ENCODE assay signal across 26 cellular contexts in genomic region chr3:42729404-42730145, GRCh38. TPM values are rescaled to one million over a fixed set of nuclear protein-coding genes. Genes with fewer than 3 reads are reported as not detected.
DNase-seq lines count a peak whose midpoint lies in the region; ATAC-seq and TF ChIP-seq lines count a peak whose summit lies in the region.
"Had no signal": no experiment of that assay in that cellular context is flagged by ENCODE, and none has a peak within 500 bp of the region (broad histone marks: within the 10 kb centered on the region; RNA-seq: fewer than 3 reads in every experiment).

No MANE protein-coding gene starts in this region.

- intact Hi-C loops in right cardiac atrium (cut with DNase I): no loop called here
- intact Hi-C loops in esophagus squamous epithelium (cut with DNase I): no loop called here

- H3K27me3 ChIP-seq in right cardiac atrium (ENCODE audit: control insufficient read depth, insufficient read depth): no peaks in the 10 kb centered on the region
- H3K27me3 ChIP-seq in esophagus squamous epithelium: no peaks in the 10 kb centered on the region
- H3K27me3 ChIP-seq: neutrophil, stomach had no signal

- DNase-seq in choroid plexus epithelial cell (ENCODE audit: low read depth): peak; percentile 10
- peak in 2 of 3 donors; percentile 68 to 74 for DNase-seq in right cardiac atrium
- DNase-seq in substantia nigra (lab: John Stamatoyannopoulos, UW): no peak
- DNase-seq in esophagus squamous epithelium (lab: John Stamatoyannopoulos, UW): no peak
- no peak for DNase-seq in RWPE1 (ENCODE audit: low spot score)
- no peak for DNase-seq in retina
- no peak for DNase-seq in T-helper 2 cell
- DNase-seq: activated CD4-positive, alpha-beta T cell treated with anti-CD3 and anti-CD28 coated beads, Interleukin-2, amount 50 U/mL, for 4 hours; activated naive CD4-positive, alpha-beta T cell; EL; hippocampal formation; KG1; NCI-H1436 treated with DMSO at 0.1 percent for 48 hours; NCI-H524 treated with DMSO at 0.1 percent for 48 hours; stomach; T1000 had no signal

- peak overlapping the region; percentile 26 for H3K27ac ChIP-seq in right cardiac atrium (ENCODE audit: low read length)
- H3K27ac ChIP-seq in substantia nigra (ENCODE audit: low read depth, low read length, poor library complexity, severe bottlenecking): peak overlapping the region; percentile 100
- no peak overlapping the region for H3K27ac ChIP-seq in esophagus squamous epithelium
- H3K27ac ChIP-seq in RWPE1: no peak overlapping the region
- H3K27ac ChIP-seq: neutrophil, stomach had no signal

- no peaks in the 10 kb centered on the region for H3K4me1 Mint-ChIP-seq in IgD-negative memory B cell

- peaks cover 3% of the 10 kb centered on the region for H3K36me3 Mint-ChIP-seq in IgD-negative memory B cell
- H3K36me3 Mint-ChIP-seq: CD14-positive monocyte, WTC11 had no signal

- no peaks in the 10 kb centered on the region for H3K9me3 ChIP-seq in right cardiac atrium (ENCODE audit: control insufficient read depth, low read length)
- no peaks in the 10 kb centered on the region for H3K9me3 ChIP-seq in esophagus squamous epithelium
- H3K9me3 ChIP-seq: neutrophil, stomach had no signal

- TF ChIP-seq POLR2A in esophagus squamous epithelium (IDR thresholded peaks at IDR 0.05): no peak

- TF ChIP-seq CTCF in choroid plexus epithelial cell (conservative IDR thresholded peaks at IDR 0.05; ENCODE audit: low read depth, low read length) (no peak), esophagus squamous epithelium (IDR thresholded peaks at IDR 0.05) (no peak), RWPE1 (conservative IDR thresholded peaks at IDR 0.05; ENCODE audit: low read depth) (no peak)

- peak overlapping the region in 2 of 3 donors; percentile 22 to 42 for H3K27ac Mint-ChIP-seq in IgD-negative memory B cell
- H3K27ac Mint-ChIP-seq: CD14-positive monocyte, WTC11 had no signal

- H3K9me3 Mint-ChIP-seq in IgD-negative memory B cell: no peaks in the 10 kb centered on the region

- WGBS in right cardiac atrium: 62% methylated on average over 6 of the region's 6 CpGs
- WGBS in esophagus squamous epithelium, 2 donors: 33 to 53% methylated on average over 6 of the region's 6 CpGs

- POLR2A ChIA-PET in RWPE1 (lab: Yijun Ruan, JAX; ENCODE audit: low non-redundant PET): no interaction called here

- H3K4me3 ChIP-seq in choroid plexus epithelial cell (ENCODE audit: low read depth, low read length) (no peak overlapping the region), right cardiac atrium (ENCODE audit: low read length) (no peak overlapping the region), esophagus squamous epithelium (no peak overlapping the region)
- H3K4me3 ChIP-seq: stomach had no signal

- H3K36me3 ChIP-seq in esophagus squamous epithelium: no peaks in the 10 kb centered on the region
- H3K36me3 ChIP-seq: neutrophil, stomach had no signal

- peaks cover 10% of the 10 kb centered on the region for H3K4me1 ChIP-seq in right cardiac atrium (ENCODE audit: control insufficient read depth, insufficient read depth, low read length)
- H3K4me1 ChIP-seq in esophagus squamous epithelium: peaks cover 0 to 20% (median 0%) of the 10 kb centered on the region in 3 donors
- H3K4me1 ChIP-seq: stomach had no signal

- CTCF ChIA-PET in RWPE1 (lab: Yijun Ruan, JAX): interaction anchor here (0.6 kb wide), 1 partner anchor 15 kb away, joined by 3 read pairs; no protein-coding TSS in a partner anchor

- H3K4me3 Mint-ChIP-seq in IgD-negative memory B cell: no peak overlapping the region
- H3K4me3 Mint-ChIP-seq: CD14-positive monocyte, WTC11 had no signal

- H3K27me3 Mint-ChIP-seq in IgD-negative memory B cell: no peaks in the 10 kb centered on the region

- peak in 1 of 2 donors; percentile 68 for ATAC-seq in right cardiac atrium
- ATAC-seq: WTC11 had no signal

RNA-seq across cellular contexts. Expression of gene HHATL, which starts 27.0 kb away (rescaled TPM):
- polyA plus RNA-seq in IgD-negative memory B cell: not detected
- total RNA-seq in right cardiac atrium: 100 to 1,000 TPM; 480 to 768 (median 570) TPM
- 622 TPM for polyA plus RNA-seq in right cardiac atrium
- total RNA-seq in esophagus squamous epithelium: not detected
- total RNA-seq: dermis microvascular lymphatic vessel endothelial cell, fibroblast of villous mesenchyme, H4, lung microvascular endothelial cell, RPMI7951, stomach had no signal
- polyA plus RNA-seq: AG04450, CD14-positive monocyte had no signal

RNA-seq across cellular contexts. Expression of gene CCDC13, which starts 43.5 kb away (rescaled TPM):
- polyA plus RNA-seq in IgD-negative memory B cell (1.1 TPM), right cardiac atrium (0.84 TPM)
- total RNA-seq in right cardiac atrium (1 to 10 TPM in 1 of 4 donors, under 1 TPM in 2, not detected in 1; 0.26 to 1.8 (median 0.96) TPM), esophagus squamous epithelium (1 to 10 TPM in 1 of 4 donors, under 1 TPM in 1, not detected in 2; 0.62 to 1.3 TPM)
- total RNA-seq: H4 had no signal

RNA-seq across cellular contexts. Expression of gene KLHL40, which starts 44.2 kb away (rescaled TPM):
- polyA plus RNA-seq in IgD-negative memory B cell (not detected), right cardiac atrium (0.29 TPM)
- total RNA-seq in right cardiac atrium (1 to 10 TPM in 1 of 4 donors, under 1 TPM in 3; 0.09 to 1.6 (median 0.40) TPM), esophagus squamous epithelium (not detected)
- total RNA-seq: dermis microvascular lymphatic vessel endothelial cell, fibroblast of villous mesenchyme, H4, lung microvascular endothelial cell, RPMI7951, WTC11 had no signal
- polyA plus RNA-seq: AG04450, CD14-positive monocyte had no signal

Comparison
In these comparisons a context has a peak if more than half of its experiments do, and no peak if none do; other contexts are left out.
1. DNase-seq: peak in choroid plexus epithelial cell (single experiment) and right cardiac atrium (2 of 3); none in substantia nigra (0 of 49), esophagus squamous epithelium (single experiment), RWPE1 (single experiment), retina (single experiment) and T-helper 2 cell (0 of 5).
2. H3K27ac ChIP-seq: peak in right cardiac atrium (single experiment) and substantia nigra (single experiment); none in esophagus squamous epithelium (0 of 4) and RWPE1 (single experiment).
3. RNA of gene HHATL, which starts 27.0 kb away (total RNA-seq): 480 to 768 TPM in right cardiac atrium; not detected in esophagus squamous epithelium; every median in the first group is over 100 times any median in the second.